In the genomic region with DNA sequence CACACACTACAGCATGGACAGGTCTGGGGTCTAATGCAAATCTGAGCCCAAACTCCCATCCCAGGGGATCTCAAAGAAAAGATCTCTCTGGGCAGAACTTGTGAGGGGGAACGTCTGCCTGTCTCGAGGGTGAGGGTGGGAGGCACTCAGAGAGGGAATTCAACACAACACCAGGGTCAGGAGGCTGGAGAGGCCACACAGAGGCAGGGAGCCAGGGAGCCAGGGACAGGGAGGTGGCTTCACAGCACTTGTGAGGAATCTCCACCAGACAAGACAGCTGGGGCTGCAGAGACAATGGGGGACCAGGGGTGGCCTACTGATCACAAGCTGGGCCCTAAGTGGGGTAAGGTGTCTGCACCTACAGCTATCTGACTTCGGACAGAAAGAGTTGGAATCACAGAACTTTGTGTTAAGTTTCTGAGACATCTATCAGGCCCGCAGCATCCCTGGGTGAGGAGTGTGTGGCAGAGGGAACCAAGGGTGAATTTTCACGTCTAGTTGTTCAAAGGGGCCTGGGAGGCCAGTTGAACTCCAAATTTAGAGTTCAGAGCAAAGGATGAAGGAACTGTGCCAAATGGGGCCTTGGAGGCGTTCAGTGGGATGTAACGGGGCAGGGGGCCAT, we compare ENCODE assay signal across 9 cellular contexts. TPM values are rescaled to one million over a fixed set of nuclear protein-coding genes. Genes with fewer than 3 reads are reported as not detected.
A peak's percentile ranks its signal among the peaks of the same experiment; 100 is the strongest.
DNase-seq lines count a peak whose midpoint lies in the region; ATAC-seq and TF ChIP-seq lines count a peak whose summit lies in the region.
"Had no signal": no experiment of that assay in that cellular context is flagged by ENCODE, and none has a peak within 500 bp of the region (broad histone marks: within the 10 kb centered on the region; RNA-seq: fewer than 3 reads in every experiment).

No MANE protein-coding gene starts in this region.

- no peaks in the 10 kb centered on the region for H3K9me3 ChIP-seq in cardiac muscle cell (ENCODE audit: low read depth)

- no peak overlapping the region for H4K5ac ChIP-seq in mesendoderm (ENCODE audit: low read length)

- H3K27me3 ChIP-seq in cardiac muscle cell (no peaks in the 10 kb centered on the region), brain microvascular endothelial cell (replicated peaks) (no peaks in the 10 kb centered on the region), mesendoderm (ENCODE audit: insufficient read depth, low read length, poor library complexity) (no peaks in the 10 kb centered on the region)

- H2AK5ac ChIP-seq in mesendoderm (ENCODE audit: low read length), result no peak overlapping the region

- ATAC-seq in left ventricle myocardium superior, result no peak
- no peak for ATAC-seq in HG03097 (IDR thresholded peaks at IDR 0.05; ENCODE audit: low FRiP score, unreplicated experiment)
- ATAC-seq in HG03039 (IDR thresholded peaks at IDR 0.05; ENCODE audit: unreplicated experiment), result no peak

- intact Hi-C loops in left ventricle myocardium superior (cut with micrococcal nuclease), result no loop called here

- H3K79me1 ChIP-seq in mesendoderm (ENCODE audit: low read length), result peaks cover 17% of the 10 kb centered on the region

- H3K4me3 ChIP-seq in cardiac muscle cell (peak overlapping the region; percentile 96), brain microvascular endothelial cell (ENCODE audit: low read depth, low read length) (peak overlapping the region; percentile 82), mesendoderm (ENCODE audit: low read length) (peak overlapping the region; percentile 93), urinary bladder (ENCODE audit: low read depth, low read length) (peak overlapping the region; percentile 93)

- H3K23ac ChIP-seq in mesendoderm (ENCODE audit: low read length), result no peak overlapping the region

- H3K27ac ChIP-seq in cardiac muscle cell (peak overlapping the region; percentile 92), brain microvascular endothelial cell (no peak overlapping the region), mesendoderm (ENCODE audit: low read depth, low read length) (no peak overlapping the region), urinary bladder (ENCODE audit: low read depth) (no peak overlapping the region)

- H3K4me1 ChIP-seq in cardiac muscle cell (ENCODE audit: low read depth) (peaks cover 7% of the 10 kb centered on the region), mesendoderm (ENCODE audit: control insufficient read depth, low read depth, low read length) (peaks cover 5% of the 10 kb centered on the region), urinary bladder (ENCODE audit: insufficient read depth) (no peaks in the 10 kb centered on the region)

- H3K36me3 ChIP-seq in cardiac muscle cell (peaks cover 7% of the 10 kb centered on the region), brain microvascular endothelial cell (replicated peaks) (peaks cover 12% of the 10 kb centered on the region), mesendoderm (ENCODE audit: control insufficient read depth, insufficient read depth, low read length) (peaks cover 2% of the 10 kb centered on the region), urinary bladder (ENCODE audit: insufficient read depth) (peaks cover 4% of the 10 kb centered on the region)

- no peak overlapping the region for H2BK5ac ChIP-seq in mesendoderm (ENCODE audit: low read length)

- H3K79me2 ChIP-seq in mesendoderm (ENCODE audit: control insufficient read depth, insufficient read depth, low read length), result peaks cover 25% of the 10 kb centered on the region

- no peak overlapping the region for H3K4ac ChIP-seq in mesendoderm (ENCODE audit: low read depth, low read length)

- no peak for DNase-seq in cardiac muscle cell (ENCODE audit: low read depth in 1 of 2, low spot score in 1 of 2)
- DNase-seq in left ventricle myocardium superior, result no peak
- DNase-seq in brain microvascular endothelial cell, result no peak
- DNase-seq in mesendoderm, result no peak
- DNase-seq in 8988T, result no peak
- DNase-seq: NCI-H2081 had no signal

- peak overlapping the region; percentile 95 for H3K4me2 ChIP-seq in mesendoderm (ENCODE audit: low read length)

- no peak overlapping the region for H2BK15ac ChIP-seq in mesendoderm (replicated peaks; ENCODE audit: low read depth)

- no CpG with 5 or more reads among the region's 7 CpGs for WGBS in mesendoderm (ENCODE audit: extremely low coverage, insufficient coverage, low lambda C conversion rate)
- WGBS in urinary bladder, result 15% methylated on average over 7 of the region's 7 CpGs

- peak overlapping the region; percentile 93 for H3K56ac ChIP-seq in mesendoderm (ENCODE audit: low read length)

- H3K9ac ChIP-seq in mesendoderm (ENCODE audit: low read length), result peak overlapping the region; percentile 94

- TF ChIP-seq CTCF in cardiac muscle cell (IDR thresholded peaks at IDR 0.05; ENCODE audit: low read depth, low read length), result no peak
- TF ChIP-seq CTCF in brain microvascular endothelial cell (IDR thresholded peaks at IDR 0.05; ENCODE audit: low read depth, low read length, missing control alignments), result no peak

- no peak overlapping the region for H2BK120ac ChIP-seq in mesendoderm (ENCODE audit: low read depth, low read length)

- no peak overlapping the region for H4K8ac ChIP-seq in mesendoderm (ENCODE audit: low read depth, low read length)

- in situ Hi-C loops in brain microvascular endothelial cell (cut with HindIII; ENCODE audit: low pct_ligation_motif_present, low sequenced_read_pairs), result no loop called here

- no peak overlapping the region for H3K18ac ChIP-seq in mesendoderm (ENCODE audit: low read length)

RNA-seq across cellular contexts. Expression of gene AKAP8L, which starts 12.7 kb away (rescaled TPM):
- 207 and 410 TPM in 2 replicates for total RNA-seq in cardiac muscle cell
- polyA plus RNA-seq in cardiac muscle cell, result 235 and 328 TPM in 2 replicates
- total RNA-seq in left ventricle myocardium superior, result 82.5 TPM
- polyA plus RNA-seq in mesendoderm (2013, experiment 1 of 2), result 53.6 TPM
- 52.1 TPM for polyA plus RNA-seq in mesendoderm (2013, experiment 2 of 2)
- 57.3 TPM for total RNA-seq in urinary bladder
- polyA plus RNA-seq in urinary bladder, result 57.3 TPM

RNA-seq across cellular contexts. Expression of gene WIZ, which starts 18.2 kb away (rescaled TPM):
- 60.4 and 82.7 TPM in 2 replicates for total RNA-seq in cardiac muscle cell
- 40.3 and 45.9 TPM in 2 replicates for polyA plus RNA-seq in cardiac muscle cell
- total RNA-seq in left ventricle myocardium superior, result 32.2 TPM
- polyA plus RNA-seq in mesendoderm (2013, experiment 1 of 2), result 33.1 TPM
- 32.1 TPM for polyA plus RNA-seq in mesendoderm (2013, experiment 2 of 2)
- total RNA-seq in urinary bladder, result 5.8 TPM
- polyA plus RNA-seq in urinary bladder, result 42.5 TPM

RNA-seq across cellular contexts. Expression of gene RASAL3, which starts 32.8 kb away (rescaled TPM):
- total RNA-seq in cardiac muscle cell, result 0.14 TPM in 1 of 2 replicates, not detected in the other
- 0.46 TPM in 1 of 2 replicates, not detected in the other for polyA plus RNA-seq in cardiac muscle cell
- 2.0 TPM for total RNA-seq in left ventricle myocardium superior
- polyA plus RNA-seq in mesendoderm (2013, experiment 1 of 2), result 0.13 TPM
- 0.20 TPM for polyA plus RNA-seq in mesendoderm (2013, experiment 2 of 2)
- total RNA-seq in urinary bladder, result 0.85 TPM
- 1.8 TPM for polyA plus RNA-seq in urinary bladder

RNA-seq across cellular contexts. Expression of gene PGLYRP2, which starts 47.8 kb away (rescaled TPM):
- total RNA-seq in cardiac muscle cell (not detected in 2 replicates), left ventricle myocardium superior (not detected), urinary bladder (not detected)
- polyA plus RNA-seq in cardiac muscle cell (not detected in 2 replicates), urinary bladder (0.08 TPM)
- not detected for polyA plus RNA-seq in mesendoderm (2013, experiment 1 of 2)
- polyA plus RNA-seq in mesendoderm (2013, experiment 2 of 2), result not detected

RNA-seq across cellular contexts. Expression of gene AKAP8, which starts 51.9 kb away (rescaled TPM):
- total RNA-seq in cardiac muscle cell, result 16.3 and 34.5 TPM in 2 replicates
- polyA plus RNA-seq in cardiac muscle cell, result 17.8 and 24.1 TPM in 2 replicates
- 24.0 TPM for total RNA-seq in left ventricle myocardium superior
- 27.7 TPM for polyA plus RNA-seq in mesendoderm (2013, experiment 1 of 2)
- 27.0 TPM for polyA plus RNA-seq in mesendoderm (2013, experiment 2 of 2)
- 13.4 TPM for total RNA-seq in urinary bladder
- 24.2 TPM for polyA plus RNA-seq in urinary bladder
